ENCODE assay signal across 21 cellular contexts in the genomic region with DNA sequence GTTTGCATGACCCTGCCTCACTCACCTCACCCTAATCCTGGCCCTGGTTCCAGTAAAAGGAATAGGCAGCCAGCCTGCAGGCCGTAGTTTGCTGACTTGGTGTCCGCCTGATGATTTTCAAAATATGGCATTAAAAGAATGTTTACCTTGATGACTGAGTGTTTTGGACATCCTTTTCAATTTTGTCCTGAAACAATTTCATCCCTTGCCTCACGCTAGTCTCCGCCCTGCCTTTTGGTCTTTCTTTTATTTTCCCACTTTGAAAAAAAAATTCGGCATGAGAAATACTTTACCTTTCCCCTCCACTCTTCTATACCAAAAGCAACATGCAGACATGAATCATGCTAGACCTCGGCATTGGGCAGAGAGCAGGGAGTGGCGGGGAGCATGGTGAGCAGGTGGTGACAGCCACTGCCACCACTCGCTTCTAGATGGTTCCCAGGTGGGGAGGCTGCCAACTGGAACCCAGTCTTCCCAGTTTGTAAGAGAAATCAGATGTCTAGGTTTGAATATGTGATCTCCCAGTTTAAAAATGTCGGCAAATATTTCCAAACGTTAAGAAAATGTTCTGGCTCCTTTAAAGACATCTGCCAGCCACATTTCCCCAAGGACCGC.
"Had no signal": no experiment of that assay in that cellular context is flagged by ENCODE, and none has a peak within 500 bp of the region (broad histone marks: within the 10 kb centered on the region; RNA-seq: fewer than 3 reads in every experiment).

No MANE protein-coding gene starts in this region.

- H3K9me3 Mint-ChIP-seq: activated naive CD8-positive, alpha-beta T cell treated with anti-CD3 and anti-CD28 coated beads for 36 hours; immature natural killer cell; natural killer cell treated with Interleukin-12 subunit alpha and Interleukin-12 subunit beta and Interleukin-15 and Interleukin-18, amount 100 ng/mL, for 72 hours; stimulated activated naive CD8-positive, alpha-beta T cell treated with anti-CD3 and anti-CD28 coated beads, Interleukin-15, amount 100 ng/mL, for 72 hours; T-helper 1 cell treated with Interleukin-12 subunit alpha and Interleukin-12 subunit beta and Interleukin-4 antibody, amounts not matched to agents 30 μg/mL and 1 μg/mL, for 36 hours had no signal

- H3K4me1 ChIP-seq: colonic mucosa, transverse colon, vagina had no signal

- H3K27me3 ChIP-seq: cardiac muscle cell, colonic mucosa, gastrocnemius medialis, vagina had no signal

- H3K4me3 ChIP-seq: cardiac muscle cell, colonic mucosa, gastrocnemius medialis, heart left ventricle, suprapubic skin, transverse colon, vagina had no signal

- H3K9me3 ChIP-seq: colonic mucosa, gastrocnemius medialis, heart left ventricle, neutrophil, suprapubic skin, transverse colon, vagina had no signal

- DNase-seq: activated CD4-positive, alpha-beta T cell treated with anti-CD3 and anti-CD28 coated beads, Interleukin-2, amount 50 U/mL, for 1 hour; activated CD4-positive, CD25-positive, alpha-beta regulatory T cell treated with anti-CD3 and anti-CD28 coated beads, Interleukin-2, amount 50 U/mL, for 72 hours; activated CD8-positive, alpha-beta memory T cell treated with anti-CD3 and anti-CD28 coated beads for 24 hours; activated CD8-positive, alpha-beta memory T cell treated with anti-CD3 and anti-CD28 coated beads, Interleukin-2, amount 50 U/mL, for 48 hours; activated naive CD8-positive, alpha-beta T cell treated with anti-CD3 and anti-CD28 coated beads for 36 hours; colonic mucosa; heart left ventricle; immature natural killer cell; stimulated activated CD4-positive, alpha-beta T cell treated with anti-CD3 and anti-CD28 coated beads, Interleukin-12 subunit alpha, Interleukin-12 subunit beta, amount 100 ng/mL, for 4 hours; stimulated activated CD4-positive, alpha-beta T cell treated with anti-CD3 and anti-CD28 coated beads, Interleukin-1b, Interleukin-23, amount 100 ng/mL, for 48 hours; stimulated activated CD8-positive, alpha-beta memory T cell treated with anti-CD3 and anti-CD28 coated beads, Interleukin-4, amount 100 ng/mL, for 48 hours; stimulated activated naive CD8-positive, alpha-beta T cell treated with anti-CD3 and anti-CD28 coated beads, Interleukin-15, amount 100 ng/mL, for 72 hours; transverse colon had no signal

- H3K4me3 Mint-ChIP-seq: activated naive CD8-positive, alpha-beta T cell treated with anti-CD3 and anti-CD28 coated beads for 36 hours; immature natural killer cell; natural killer cell treated with Interleukin-12 subunit alpha and Interleukin-12 subunit beta and Interleukin-15 and Interleukin-18, amount 100 ng/mL, for 72 hours; stimulated activated naive CD8-positive, alpha-beta T cell treated with anti-CD3 and anti-CD28 coated beads, Interleukin-15, amount 100 ng/mL, for 72 hours; T-helper 1 cell treated with Interleukin-12 subunit alpha and Interleukin-12 subunit beta and Interleukin-4 antibody, amounts not matched to agents 30 μg/mL and 1 μg/mL, for 36 hours had no signal

- H2AFZ ChIP-seq: parathyroid adenoma had no signal

- H3K9ac ChIP-seq: parathyroid adenoma had no signal

- H3K36me3 Mint-ChIP-seq: natural killer cell treated with Interleukin-12 subunit alpha and Interleukin-12 subunit beta and Interleukin-15 and Interleukin-18, amount 100 ng/mL, for 72 hours had no signal

- H3K27ac Mint-ChIP-seq: activated naive CD8-positive, alpha-beta T cell treated with anti-CD3 and anti-CD28 coated beads for 36 hours; immature natural killer cell; natural killer cell treated with Interleukin-12 subunit alpha and Interleukin-12 subunit beta and Interleukin-15 and Interleukin-18, amount 100 ng/mL, for 72 hours; T-helper 1 cell treated with Interleukin-12 subunit alpha and Interleukin-12 subunit beta and Interleukin-4 antibody, amounts not matched to agents 30 μg/mL and 1 μg/mL, for 36 hours had no signal

- ATAC-seq: gastrocnemius medialis; natural killer cell treated with Interleukin-12 subunit alpha and Interleukin-12 subunit beta and Interleukin-15 and Interleukin-18, amount 100 ng/mL, for 72 hours; stimulated activated naive CD8-positive, alpha-beta T cell treated with anti-CD3 and anti-CD28 coated beads, Interleukin-15, amount 100 ng/mL, for 72 hours had no signal

- H3K4me1 Mint-ChIP-seq: immature natural killer cell had no signal

- H3K27ac ChIP-seq: cardiac muscle cell, colonic mucosa, gastrocnemius medialis, heart left ventricle, neutrophil, parathyroid adenoma, suprapubic skin, transverse colon, vagina had no signal

- H3K36me3 ChIP-seq: cardiac muscle cell, colonic mucosa, gastrocnemius medialis, neutrophil, transverse colon had no signal
